In genomic region chr3:14467723-14468620, GRCh38 we compare ENCODE assay signal across 9 cellular contexts.
DNase-seq lines count a peak whose midpoint lies in the region; ATAC-seq, FAIRE-seq and TF ChIP-seq lines count a peak whose summit lies in the region.
"Had no signal": no experiment of that assay in that cellular context is flagged by ENCODE, and none has a peak within 500 bp of the region (broad histone marks: within the 10 kb centered on the region; RNA-seq: fewer than 3 reads in every experiment).

No MANE protein-coding gene starts in this region.

- H3K27ac ChIP-seq in MM.1S (ENCODE audit: low read length) = no peak overlapping the region
- H3K27ac ChIP-seq: SJSA1 had no signal

- H3K4me3 Mint-ChIP-seq in naive thymus-derived CD8-positive, alpha-beta T cell = no peak overlapping the region

- H3K9me3 ChIP-seq in MM.1S (replicated peaks; ENCODE audit: insufficient read depth, low read length) = no peaks in the 10 kb centered on the region
- H3K9me3 ChIP-seq: SJSA1 had no signal

- H3K36me3 ChIP-seq in MM.1S (replicated peaks; ENCODE audit: insufficient read depth, low read length) = no peaks in the 10 kb centered on the region

- H3K9ac ChIP-seq in MM.1S (ENCODE audit: low read length) = no peak overlapping the region

- peak; percentile 61 to 68 for ATAC-seq in naive thymus-derived CD8-positive, alpha-beta T cell

- H3K9me2 ChIP-seq in MM.1S (replicated peaks; ENCODE audit: insufficient read depth, low read length) = no peaks in the 10 kb centered on the region

- TF ChIP-seq POLR2A in lower leg skin (IDR thresholded peaks at IDR 0.05) = no peak

- H2AFZ ChIP-seq in MM.1S (ENCODE audit: low read length) = no peak overlapping the region

- peak; percentile 84 for FAIRE-seq in urothelium cell line (lab: Jason Lieb, UNC)

- CTCF ChIA-PET in GM10248 (lab: Yijun Ruan, JAX) = interaction anchor here (0.6 to 3.1 kb wide), 45 partner anchors 8 to 572 kb away, joined by 3 to 51 read pairs (median 5); partner anchors contain the start of gene SLC6A6

- no peaks in the 10 kb centered on the region for H3K79me2 ChIP-seq in MM.1S (ENCODE audit: low read length)

- H3K4me1 Mint-ChIP-seq in naive thymus-derived CD8-positive, alpha-beta T cell = peaks cover 0 to 4% (median under 1%) of the 10 kb centered on the region in 4 donors

- H3K4me3 ChIP-seq in MM.1S (ENCODE audit: low read length) = no peak overlapping the region
- no peak overlapping the region for H3K4me3 ChIP-seq in lower leg skin (ENCODE audit: low read depth, poor library complexity, severe bottlenecking)
- H3K4me3 ChIP-seq: SJSA1 had no signal

- intact Hi-C loops in lower leg skin (cut with DNase I; ENCODE audit: low total_unique reads) = loop anchor here (5.0 kb wide), 2 partner anchors 206 to 571 kb away; no protein-coding TSS in a partner anchor

- DNase-seq in GM10248 (ENCODE audit: extremely low spot score) = peak; percentile 81
- no peak for DNase-seq in MM.1S
- DNase-seq in activated CD8-positive, alpha-beta memory T cell treated with anti-CD3 and anti-CD28 coated beads, Interleukin-2, amount 50 U/mL, for 4 hours = peak; percentile 57
- peak; percentile 85 for DNase-seq in epidermal melanocyte (ENCODE audit: insufficient read length, low spot score)
- DNase-seq in naive thymus-derived CD8-positive, alpha-beta T cell = peak; percentile 11 to 74 (median 46)
- peak; percentile 79 for DNase-seq in urothelium cell line (ENCODE audit: low spot score)
- no peak for DNase-seq in T1000 (lab: John Stamatoyannopoulos, UW)
- DNase-seq in lower leg skin (ENCODE audit: low spot score in 2 of 2) = no peak

- H3K27me3 ChIP-seq in MM.1S (replicated peaks; ENCODE audit: insufficient read depth, low read length) = no peaks in the 10 kb centered on the region
- H3K27me3 ChIP-seq: SJSA1 had no signal

- no peaks in the 10 kb centered on the region for H4K20me1 ChIP-seq in MM.1S (ENCODE audit: insufficient read depth, low read length)

- H3K4me1 ChIP-seq in MM.1S (ENCODE audit: low read length) = no peaks in the 10 kb centered on the region

- TF ChIP-seq CTCF in GM10248 (IDR thresholded peaks at IDR 0.05; ENCODE audit: control extremely low read depth, extremely low read depth, low read depth, missing control alignments) (peak; percentile 83), MM.1S (IDR thresholded peaks at IDR 0.05; ENCODE audit: low read length) (peak; percentile 84), lower leg skin (IDR thresholded peaks at IDR 0.05) (peak in 1 of 3 donors; percentile 57)

- POLR2A ChIA-PET in GM10248 (lab: Yijun Ruan, JAX) = no interaction called here
- POLR2A ChIA-PET in naive thymus-derived CD8-positive, alpha-beta T cell (lab: Charles Lee) = interaction anchor here (0.7 to 1.2 kb wide), 2 partner anchors 66 to 572 kb away, joined by 3 to 7 read pairs; partner anchors contain the start of gene SLC6A6

- no peaks in the 10 kb centered on the region for H3F3A ChIP-seq in MM.1S (ENCODE audit: insufficient read depth, low read length)

- H3K27me3 Mint-ChIP-seq in naive thymus-derived CD8-positive, alpha-beta T cell = no peaks in the 10 kb centered on the region

- WGBS in lower leg skin, 2 donors = 60 to 65% methylated on average over 17 to 18 of the region's 18 CpGs

- no peaks in the 10 kb centered on the region for H3K9me3 Mint-ChIP-seq in naive thymus-derived CD8-positive, alpha-beta T cell

- peak overlapping the region in 4 of 10 donors; percentile 35 to 82 (median 48) for H3K27ac Mint-ChIP-seq in naive thymus-derived CD8-positive, alpha-beta T cell

- peaks cover 0 to 35% (median 0%) of the 10 kb centered on the region in 3 donors for H3K36me3 Mint-ChIP-seq in naive thymus-derived CD8-positive, alpha-beta T cell

- H3K4me2 ChIP-seq in MM.1S (ENCODE audit: low read depth, low read length) = no peak overlapping the region

Comparison
In these comparisons a context has a peak if more than half of its experiments do, and no peak if none do; other contexts are left out.
1. DNase-seq: peak in GM10248 (single experiment), activated CD8-positive, alpha-beta memory T cell treated with anti-CD3 and anti-CD28 coated beads, Interleukin-2, amount 50 U/mL, for 4 hours (single experiment), epidermal melanocyte (single experiment), naive thymus-derived CD8-positive, alpha-beta T cell (10 of 10) and urothelium cell line (single experiment); none in MM.1S (single experiment), T1000 (single experiment) and lower leg skin (0 of 2).